In genomic region chr18:62089174-62089573, GRCh38 we compare ENCODE assay signal across 4 cellular contexts.
"Had no signal": no experiment of that assay in that cellular context is flagged by ENCODE, and none has a peak within 500 bp of the region (broad histone marks: within the 10 kb centered on the region; RNA-seq: fewer than 3 reads in every experiment).

No MANE protein-coding gene starts in this region.

- H3K27me3 Mint-ChIP-seq: IgD-negative memory B cell had no signal

- H3K27ac Mint-ChIP-seq: GM23338, H9, IgD-negative memory B cell had no signal

- ATAC-seq: GM23338 had no signal

- H3K4me1 Mint-ChIP-seq: GM23338, H9, IgD-negative memory B cell had no signal

- H3K9me3 Mint-ChIP-seq: GM23338, H9, IgD-negative memory B cell had no signal

- H3K4me3 Mint-ChIP-seq: GM23338, H9, IgD-negative memory B cell had no signal

- DNase-seq: H9, HCEC 1CT had no signal
